Comparison of ENCODE assay signal across 8 cellular contexts in genomic region chr4:169756971-169757574, GRCh38. TPM values are rescaled to one million over a fixed set of nuclear protein-coding genes. Genes with fewer than 3 reads are reported as not detected.
DNase-seq lines count a peak whose midpoint lies in the region; ATAC-seq, FAIRE-seq and TF ChIP-seq lines count a peak whose summit lies in the region.

No MANE protein-coding gene starts in this region.

- H3K9me3 ChIP-seq in adrenal gland (replicated peaks in 1 of 3) (no peaks in the 10 kb centered on the region), keratinocyte (ENCODE audit: control insufficient read depth, low read depth, low read length) (no peaks in the 10 kb centered on the region), suprapubic skin (no peaks in the 10 kb centered on the region)

- H3K27me3 ChIP-seq in adrenal gland = no peaks in the 10 kb centered on the region
- H3K27me3 ChIP-seq in keratinocyte (ENCODE audit: control insufficient read depth, extremely low read depth, insufficient read depth, low read length) = no peaks in the 10 kb centered on the region
- H3K27me3 ChIP-seq in suprapubic skin = no peaks in the 10 kb centered on the region

- H3K36me3 ChIP-seq in adrenal gland (replicated peaks in 1 of 2) = peaks cover 0 to 6% of the 10 kb centered on the region in 2 donors
- H3K36me3 ChIP-seq in keratinocyte (ENCODE audit: control insufficient read depth in 2 of 2, extremely low read depth in 1 of 2, insufficient read depth in 2 of 2, low read length in 2 of 2) = no peaks in the 10 kb centered on the region
- H3K36me3 ChIP-seq in suprapubic skin = no peaks in the 10 kb centered on the region

- H3K9me1 ChIP-seq in keratinocyte (ENCODE audit: control insufficient read depth, extremely low read depth, insufficient read depth, low read length) = no peaks in the 10 kb centered on the region

- H3K4me2 ChIP-seq in keratinocyte (ENCODE audit: control insufficient read depth, extremely low read depth, insufficient read depth, low read depth, low read length) = peak overlapping the region; percentile 92

- DNase-seq in adrenal gland = no peak
- DNase-seq in keratinocyte (ENCODE audit: low read depth, low spot score) = no peak
- DNase-seq in suprapubic skin (ENCODE audit: low spot score in 2 of 2) = no peak
- no peak for DNase-seq in glomerular visceral epithelial cell (ENCODE audit: extremely low spot score)
- DNase-seq in GM19240 (ENCODE audit: insufficient read length, low spot score) = no peak

- no peaks in the 10 kb centered on the region for H4K20me1 ChIP-seq in keratinocyte (ENCODE audit: control insufficient read depth, extremely low read depth, insufficient read depth, low read length)

- intact Hi-C loops in adrenal gland (cut with DNase I) = no loop called here

- FAIRE-seq in keratinocyte (lab: Jason Lieb, UNC) = peak; percentile 56

- peak; percentile 24 for ATAC-seq in GM19438 (IDR thresholded peaks at IDR 0.05; ENCODE audit: low read depth, unreplicated experiment)
- ATAC-seq in HG03565 (IDR thresholded peaks at IDR 0.05; ENCODE audit: unreplicated experiment) = peak; percentile 20

- TF ChIP-seq EP300 in suprapubic skin (IDR thresholded peaks at IDR 0.05) = no peak

- dilution Hi-C loops in keratinocyte (cut with MboI; ENCODE audit: extremely low pct_ligation_motif_present, low sequenced_read_pairs) = no loop called here

- H3K79me2 ChIP-seq in keratinocyte (ENCODE audit: control insufficient read depth, insufficient read depth, low read length) = peaks cover 9% of the 10 kb centered on the region

- TF ChIP-seq CTCF in C4-2B (conservative IDR thresholded peaks at IDR 0.05) (no peak), adrenal gland (IDR thresholded peaks at IDR 0.05) (no peak), keratinocyte (optimal IDR thresholded peaks at IDR 0.05 in 1 of 3, IDR thresholded peaks at IDR 0.05 in 1 of 3, conservative IDR thresholded peaks at IDR 0.05 in 1 of 3; ENCODE audit: extremely low read depth in 1 of 3, insufficient read depth in 2 of 3, low read length in 3 of 3) (no peak), suprapubic skin (IDR thresholded peaks at IDR 0.05) (no peak)

- TF ChIP-seq POLR2A in adrenal gland (IDR thresholded peaks at IDR 0.05) (no peak), suprapubic skin (IDR thresholded peaks at IDR 0.05) (no peak)

- 2 to 4% (median 3%) methylated on average over 12 to 13 of the region's 13 CpGs for WGBS in adrenal gland, 4 donors
- 1% methylated on average over 10 of the region's 13 CpGs for WGBS in suprapubic skin

- H2AFZ ChIP-seq in keratinocyte (ENCODE audit: control insufficient read depth, low read length) = peak overlapping the region; percentile 95

- H3K27ac ChIP-seq in C4-2B = peak overlapping the region; percentile 78
- H3K27ac ChIP-seq in adrenal gland = peak overlapping the region in 3 of 5 donors; percentile 27 to 85 (median 35)
- peak overlapping the region; percentile 61 for H3K27ac ChIP-seq in keratinocyte (ENCODE audit: control insufficient read depth, insufficient read depth, low read length)
- peak overlapping the region; percentile 75 for H3K27ac ChIP-seq in suprapubic skin

- peak overlapping the region; percentile 13 to 90 (median 68) for H3K4me3 ChIP-seq in adrenal gland
- peak overlapping the region; percentile 80 to 93 (median 92) for H3K4me3 ChIP-seq in keratinocyte (ENCODE audit: control insufficient read depth in 2 of 3, extremely low read depth in 1 of 3, insufficient read depth in 2 of 3, low read depth in 1 of 3, low read length in 3 of 3)
- peak overlapping the region; percentile 90 for H3K4me3 ChIP-seq in suprapubic skin

- H3K9ac ChIP-seq in keratinocyte (ENCODE audit: control insufficient read depth, extremely low read depth, insufficient read depth, low read length) = peak overlapping the region; percentile 82

- H3K4me1 ChIP-seq in adrenal gland (replicated peaks in 1 of 2) (peaks cover 11 to 20% of the 10 kb centered on the region in 2 donors), keratinocyte (ENCODE audit: control insufficient read depth, extremely low read depth, insufficient read depth, low read length) (peaks cover 17% of the 10 kb centered on the region), suprapubic skin (peaks cover 25% of the 10 kb centered on the region)

RNA-seq across cellular contexts. Expression of gene HPF1, which starts 0.7 kb away (rescaled TPM):
- total RNA-seq in adrenal gland = 10 to 100 TPM; 20.5 to 71.2 (median 23.3) TPM
- 10 to 100 TPM; 27.5 to 52.0 (median 29.3) TPM for polyA plus RNA-seq in adrenal gland
- 7.3 to 19.1 TPM (median 15.7 TPM) in 3 replicates for polyA plus RNA-seq in keratinocyte
- 7.5 TPM for polyA plus RNA-seq in keratinocyte (2011; ENCODE audit: low read depth)
- 9.7 and 16.2 TPM in 2 replicates for polyA plus RNA-seq in keratinocyte (2011; cell fraction: cytosol; rRNA removed)
- polyA plus RNA-seq in keratinocyte (2011; cell fraction: nucleus; rRNA removed) = 8.3 and 13.1 TPM in 2 replicates
- 11.6 and 15.2 TPM in 2 replicates for polyA plus RNA-seq in keratinocyte (2012; ENCODE audit: low replicate concordance)
- 1.2 to 4.1 TPM (median 2.5 TPM) in 3 replicates for polyA minus RNA-seq in keratinocyte
- polyA minus RNA-seq in keratinocyte (2011; cell fraction: cytosol; rRNA and poly(A)+ RNA removed) = 5.6 TPM
- polyA minus RNA-seq in keratinocyte (2011; cell fraction: nucleus; rRNA and poly(A)+ RNA removed) = 0.63 and 4.9 TPM in 2 replicates
- 10 to 100 TPM; 12.2 to 28.7 (median 20.5) TPM for total RNA-seq in suprapubic skin
